Comparison of ENCODE assay signal across 11 cellular contexts in the genomic region with DNA sequence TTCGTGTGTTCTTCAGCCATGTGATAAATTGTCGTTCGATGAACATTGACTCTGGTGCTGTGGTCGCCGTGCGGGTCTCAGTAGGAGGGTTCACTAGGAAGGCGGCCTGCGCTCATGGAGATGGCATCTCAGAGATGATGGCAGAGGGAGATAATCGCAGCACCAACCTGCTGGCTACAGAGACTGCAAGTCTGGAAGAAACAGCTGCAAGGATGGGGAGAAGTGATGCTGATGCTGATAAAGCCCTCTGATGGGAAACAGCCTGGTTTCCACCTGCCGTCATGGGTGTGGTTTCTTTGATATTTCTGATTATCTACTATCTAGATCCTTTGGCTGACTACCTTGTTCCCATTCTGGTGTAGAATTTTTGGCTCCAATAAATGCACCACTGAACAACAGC.
"Had no signal": no experiment of that assay in that cellular context is flagged by ENCODE, and none has a peak within 500 bp of the region (broad histone marks: within the 10 kb centered on the region; RNA-seq: fewer than 3 reads in every experiment).

No MANE protein-coding gene starts in this region.

- H3K27ac ChIP-seq: GM23248 had no signal

- ATAC-seq: GM23338, HCT116 had no signal

- H3K4me2 ChIP-seq: GM23338 had no signal

- H3K4me3 Mint-ChIP-seq: GM23338, H9, HFFc6 had no signal

- FAIRE-seq: H1, H54 had no signal

- H3K9me3 ChIP-seq: HAP-1 had no signal

- H3K4me1 Mint-ChIP-seq: GM23338, H9 had no signal

- H3K27ac Mint-ChIP-seq: GM23338, H9, HFFc6 had no signal

- DNase-seq: GM23248, GOT3, H7, H9, HCEC 1CT, HFFc6 had no signal

- H2AFZ ChIP-seq: GM23248, GM23338 had no signal

- H3K9ac ChIP-seq: GM23248 had no signal

- H3K36me3 ChIP-seq: HAP-1 had no signal

- H3K4me3 ChIP-seq: GM23248, GM23338, HAP-1 had no signal
